Comparison of ENCODE assay signal across 8 cellular contexts in genomic region chr11:72112541-72113136, GRCh38. TPM values are rescaled to one million over a fixed set of nuclear protein-coding genes. Genes with fewer than 3 reads are reported as not detected.
DNase-seq lines count a peak whose midpoint lies in the region; ATAC-seq and TF ChIP-seq lines count a peak whose summit lies in the region.

Gene ANAPC15 (minus strand): TSS chr11:72112695. CDS start chr11:72111276, 1,419 bp downstream.

- H3K79me2 ChIP-seq in DND-41 (ENCODE audit: insufficient read depth, low read length), result peaks cover 9% of the 10 kb centered on the region
- H3K79me2 ChIP-seq in GM23338 (replicated peaks; ENCODE audit: insufficient read depth), result no peaks in the 10 kb centered on the region

- peaks cover 7% of the 10 kb centered on the region; the same call in 2 of the 3 replicates for H3K36me3 Mint-ChIP-seq in GM23338 (ENCODE audit: low read depth)
- peaks cover 26% of the 10 kb centered on the region for H3K36me3 Mint-ChIP-seq in activated T-helper 17 cell treated with anti-CD3 and anti-CD28 coated beads, Interleukin-2, amount 50 U/mL, for 72 hours (ENCODE audit: low read depth)
- peaks cover 8 to 22% (median 15%) of the 10 kb centered on the region in 3 donors for H3K36me3 Mint-ChIP-seq in naive thymus-derived CD8-positive, alpha-beta T cell

- H3K4me1 Mint-ChIP-seq in GM23338, result peaks cover 10% of the 10 kb centered on the region
- H3K4me1 Mint-ChIP-seq in activated T-helper 17 cell treated with anti-CD3 and anti-CD28 coated beads, Interleukin-2, amount 50 U/mL, for 72 hours, result peaks cover 24% of the 10 kb centered on the region
- H3K4me1 Mint-ChIP-seq in naive thymus-derived CD8-positive, alpha-beta T cell, result peaks cover 22 to 28% (median 25%) of the 10 kb centered on the region in 4 donors

- H3K9me3 Mint-ChIP-seq in GM23338, result no peaks in the 10 kb centered on the region; the same call in 1 of the 3 replicates
- H3K9me3 Mint-ChIP-seq in activated T-helper 17 cell treated with anti-CD3 and anti-CD28 coated beads, Interleukin-2, amount 50 U/mL, for 72 hours, result peaks cover 10% of the 10 kb centered on the region
- peaks cover 0 to 5% (median 0%) of the 10 kb centered on the region in 9 donors for H3K9me3 Mint-ChIP-seq in naive thymus-derived CD8-positive, alpha-beta T cell

- H2AFZ ChIP-seq in DND-41 (ENCODE audit: low read depth, low read length) (peak within 1 kb of the TSS; percentile 81), GM23338 (peak within 1 kb of the TSS; percentile 85; the same call in 1 of the 2 replicates)

- H3F3A ChIP-seq in GM23338 (replicated peaks; ENCODE audit: low read depth), result no peaks in the 10 kb centered on the region

- peak within 1 kb of the TSS; percentile 93 for H3K4me3 Mint-ChIP-seq in GM23338
- peak within 1 kb of the TSS; percentile 87 for H3K4me3 Mint-ChIP-seq in activated T-helper 17 cell treated with anti-CD3 and anti-CD28 coated beads, Interleukin-2, amount 50 U/mL, for 72 hours
- peak within 1 kb of the TSS; percentile 87 to 100 (median 96) for H3K4me3 Mint-ChIP-seq in naive thymus-derived CD8-positive, alpha-beta T cell

- peak within 1 kb of the TSS; percentile 76 for H3K4me2 ChIP-seq in DND-41 (ENCODE audit: insufficient read depth, low read length)
- peak within 1 kb of the TSS; percentile 77 for H3K4me2 ChIP-seq in GM23338

- H3K9me3 ChIP-seq in DND-41 (ENCODE audit: insufficient read depth, low read length, severe bottlenecking), result no peaks in the 10 kb centered on the region

- DNase-seq in DND-41 (peak; percentile 99), GM23338 (ENCODE audit: low spot score) (peak; percentile 100), LHCN-M2 (ENCODE audit: low read depth) (peak; percentile 100), RPMI8226 (peak; percentile 98), fibroblast of mammary gland (ENCODE audit: low read depth) (peak; percentile 99)
- peak; percentile 79 to 100 (median 99) for DNase-seq in naive thymus-derived CD8-positive, alpha-beta T cell
- peak; percentile 90 to 99 (median 98) for DNase-seq in stimulated activated naive CD4-positive, alpha-beta T cell (lab: John Stamatoyannopoulos, UW)

- no peaks in the 10 kb centered on the region for H3K27me3 ChIP-seq in DND-41 (ENCODE audit: insufficient read depth, low read length, poor library complexity)
- H3K27me3 ChIP-seq in GM23338 (ENCODE audit: insufficient read depth), result peaks cover 11% of the 10 kb centered on the region

- H3K27ac Mint-ChIP-seq in GM23338, result peak within 1 kb of the TSS; percentile 100
- peak within 1 kb of the TSS; percentile 96 for H3K27ac Mint-ChIP-seq in activated T-helper 17 cell treated with anti-CD3 and anti-CD28 coated beads, Interleukin-2, amount 50 U/mL, for 72 hours
- peak within 1 kb of the TSS; percentile 95 to 99 (median 98) for H3K27ac Mint-ChIP-seq in naive thymus-derived CD8-positive, alpha-beta T cell

- H4K20me1 ChIP-seq in DND-41 (ENCODE audit: insufficient read depth, low read length) (no peaks in the 10 kb centered on the region), GM23338 (replicated peaks; ENCODE audit: insufficient read depth) (no peaks in the 10 kb centered on the region)

- TF ChIP-seq CTCF in DND-41 (IDR thresholded peaks at IDR 0.05; ENCODE audit: borderline replicate concordance, extremely low read depth, low read length, poor library complexity, severe bottlenecking) (no peak), GM23338 (conservative IDR thresholded peaks at IDR 0.05; ENCODE audit: low read depth in 2 of 2) (no peak), fibroblast of mammary gland (conservative IDR thresholded peaks at IDR 0.05; ENCODE audit: control insufficient read depth, insufficient read depth, low read depth, low read length) (no peak)

- H3K4me1 ChIP-seq in DND-41 (ENCODE audit: insufficient read depth, low read length) (peaks cover 24% of the 10 kb centered on the region), GM23338 (ENCODE audit: insufficient read depth) (peaks cover 7% of the 10 kb centered on the region; the same call in 1 of the 2 replicates)

- H3K36me3 ChIP-seq in DND-41 (ENCODE audit: insufficient read depth, low read length) (peaks cover 30% of the 10 kb centered on the region), GM23338 (ENCODE audit: insufficient read depth) (no peaks in the 10 kb centered on the region)

- POLR2A ChIA-PET in naive thymus-derived CD8-positive, alpha-beta T cell (lab: Charles Lee), result interaction anchor here (0.6 to 3.6 kb wide), 16 partner anchors 9 to 318 kb away, joined by 3 to 78 read pairs (median 6); partner anchors contain the start of genes INPPL1, LAMTOR1, NUMA1 and RNF121

- H3K4me3 ChIP-seq in DND-41 (ENCODE audit: low read depth in 1 of 2, low read length in 2 of 2), result peak within 1 kb of the TSS; percentile 48 to 69
- H3K4me3 ChIP-seq in GM23338, result peak within 1 kb of the TSS; percentile 49
- peak within 1 kb of the TSS; percentile 73 for H3K4me3 ChIP-seq in fibroblast of mammary gland (ENCODE audit: control insufficient read depth, low read depth, low read length)

- ATAC-seq in DND-41 (ENCODE audit: insufficient read depth, low read depth), result peak; percentile 83
- peak; percentile 88 for ATAC-seq in GM23338
- ATAC-seq in activated T-helper 17 cell treated with anti-CD3 and anti-CD28 coated beads, Interleukin-2, amount 50 U/mL, for 72 hours (replicated peaks), result peak; percentile 87
- peak; percentile 87 to 90 for ATAC-seq in naive thymus-derived CD8-positive, alpha-beta T cell

- H3K9ac ChIP-seq in DND-41 (ENCODE audit: low read depth, low read length), result peak within 1 kb of the TSS; percentile 75

- H3K27me3 Mint-ChIP-seq in GM23338 (ENCODE audit: insufficient read depth, low read depth, poor library complexity), result peaks cover 15% of the 10 kb centered on the region
- peaks cover 5% of the 10 kb centered on the region for H3K27me3 Mint-ChIP-seq in activated T-helper 17 cell treated with anti-CD3 and anti-CD28 coated beads, Interleukin-2, amount 50 U/mL, for 72 hours
- H3K27me3 Mint-ChIP-seq in naive thymus-derived CD8-positive, alpha-beta T cell, result peaks cover 0 to 8% (median 4%) of the 10 kb centered on the region in 5 donors

- peaks cover 19% of the 10 kb centered on the region for H3K9me2 ChIP-seq in GM23338 (ENCODE audit: insufficient read depth)

- H3K27ac ChIP-seq in DND-41 (ENCODE audit: low read length), result peak within 1 kb of the TSS; percentile 98
- H3K27ac ChIP-seq in GM23338 (ENCODE audit: low read depth), result peak within 1 kb of the TSS; percentile 86

TF ChIP-seq in GM23338, 12 proteins besides CTCF, POLR2A, EP300 and RAD21 (continues in another document):
- TF ChIP-seq JUNB (IDR thresholded peaks at IDR 0.05; ENCODE audit: unreplicated experiment) (no peak), NANOG (IDR thresholded peaks at IDR 0.05; ENCODE audit: borderline replicate concordance) (no peak), EZH2phosphoT487 (IDR thresholded peaks at IDR 0.05; ENCODE audit: unreplicated experiment) (no peak), EZH2 (IDR thresholded peaks at IDR 0.05; ENCODE audit: low read depth, unreplicated experiment) (no peak)

RNA-seq across cellular contexts. Expression of gene ANAPC15, which starts in this region (rescaled TPM):
- total RNA-seq in GM23338 (2014; rRNA removed; shearing (Covaris generic)), result 42.3 and 52.1 TPM in 2 replicates
- polyA plus RNA-seq in GM23338 (2016; fragmentation: Nextera tagmentation; extraction: Ambion mirVana), result 110 and 117 TPM in 2 replicates
- total RNA-seq in LHCN-M2 (2014; rRNA removed), result 33.9 and 42.8 TPM in 2 replicates
- 117 TPM for polyA plus RNA-seq in LHCN-M2 (2012)
- total RNA-seq in activated T-helper 17 cell treated with anti-CD3 and anti-CD28 coated beads, Interleukin-2, amount 50 U/mL, for 72 hours, result 10 to 100 TPM; 35.5 to 65.6 TPM
- total RNA-seq in naive thymus-derived CD8-positive, alpha-beta T cell, result 10 to 100 TPM; 52.9 to 62.1 TPM
- 100 to 1,000 TPM in 1 of 3 donors, 10 to 100 TPM in 2; 81.7 to 102 (median 90.1) TPM for polyA plus RNA-seq in naive thymus-derived CD8-positive, alpha-beta T cell

Comparison
In these comparisons a context has a peak if more than half of its experiments do, and no peak if none do; other contexts are left out.
1. Peak in every context shown above with its lines: DNase-seq, ATAC-seq, H3K4me3 ChIP-seq and H3K27ac ChIP-seq.